Comparison of ENCODE assay signal across 28 cellular contexts in genomic region chr4:83831588-83831987, GRCh38.
DNase-seq lines count a peak whose midpoint lies in the region; ATAC-seq, FAIRE-seq and TF ChIP-seq lines count a peak whose summit lies in the region.
"Had no signal": no experiment of that assay in that cellular context is flagged by ENCODE, and none has a peak within 500 bp of the region (broad histone marks: within the 10 kb centered on the region; RNA-seq: fewer than 3 reads in every experiment).

No MANE protein-coding gene starts in this region.

- no peaks in the 10 kb centered on the region for H3K27me3 Mint-ChIP-seq in osteocyte (ENCODE audit: unreplicated experiment)
- H3K27me3 Mint-ChIP-seq: CD4-positive, alpha-beta T cell had no signal

- no peak overlapping the region for H3K4ac ChIP-seq in trophoblast cell (ENCODE audit: low read depth, low read length)

- TF ChIP-seq POLR2A in K562 (conservative IDR thresholded peaks at IDR 0.05): no peak

- no peaks in the 10 kb centered on the region for H3K4me1 Mint-ChIP-seq in osteocyte (ENCODE audit: unreplicated experiment)

- ATAC-seq in K562 (no peak), foreskin keratinocyte (peak; percentile 46)
- ATAC-seq: HepG2, Panc1 had no signal

- H4K12ac ChIP-seq in trophoblast cell (ENCODE audit: low read depth, low read length): no peak overlapping the region

- no peaks in the 10 kb centered on the region for H3K9me3 Mint-ChIP-seq in osteocyte (ENCODE audit: unreplicated experiment)
- H3K9me3 Mint-ChIP-seq: CD4-positive, alpha-beta T cell had no signal

- H3K79me1 ChIP-seq in trophoblast cell (ENCODE audit: low read length): no peaks in the 10 kb centered on the region

- CTCF ChIA-PET in K562 (lab: Yijun Ruan, JAX; ENCODE audit: low intra/inter-chr PET ratio): no interaction called here

- H3K9ac ChIP-seq in K562 (ENCODE audit: insufficient read depth in 1 of 2, low read depth in 2 of 2, low read length in 2 of 2) (no peak overlapping the region), trophoblast cell (ENCODE audit: low read length) (no peak overlapping the region)
- H3K9ac ChIP-seq: BLaER1 treated with 17β-estradiol and CSF1 and Interleukin-3, amounts not matched to agents 10 nM and 100 nM had no signal

- no peaks in the 10 kb centered on the region for H3K27me3 ChIP-seq in K562 (ENCODE audit: control insufficient read depth in 2 of 2, insufficient read depth in 2 of 2, low read length in 2 of 2)
- H3K27me3 ChIP-seq in foreskin keratinocyte: peaks cover 3% of the 10 kb centered on the region
- H3K27me3 ChIP-seq in trophoblast cell (ENCODE audit: insufficient read depth, low read length): no peaks in the 10 kb centered on the region
- H3K27me3 ChIP-seq: BLaER1 treated with 17β-estradiol and CSF1 and Interleukin-3, amounts not matched to agents 10 nM and 100 nM had no signal

- TF ChIP-seq CTCF in AG10803 (conservative IDR thresholded peaks at IDR 0.05; ENCODE audit: low read length) (no peak), K562 (IDR thresholded peaks at IDR 0.05 in 2 of 3, conservative IDR thresholded peaks at IDR 0.05 in 1 of 3; ENCODE audit: insufficient read depth in 2 of 3, low read depth in 1 of 3, low read length in 3 of 3) (no peak), foreskin keratinocyte (conservative IDR thresholded peaks at IDR 0.05) (no peak), osteocyte (IDR thresholded peaks at IDR 0.05) (no peak)

- intact Hi-C loops in K562 (cut with micrococcal nuclease): no loop called here

- no peak overlapping the region for H4K91ac ChIP-seq in trophoblast cell (ENCODE audit: low read depth, low read length)

- H3K14ac ChIP-seq in trophoblast cell (ENCODE audit: low read length): no peak overlapping the region

- no peaks in the 10 kb centered on the region; a peak in 1 of 5 replicates for H3K4me1 ChIP-seq in K562 (replicated peaks in 1 of 2; ENCODE audit: control insufficient read depth in 2 of 2, insufficient read depth in 2 of 2, low read length in 2 of 2)
- H3K4me1 ChIP-seq in foreskin keratinocyte: no peaks in the 10 kb centered on the region
- no peaks in the 10 kb centered on the region for H3K4me1 ChIP-seq in trophoblast cell (ENCODE audit: control insufficient read depth in 1 of 2, insufficient read depth in 2 of 2, low read length in 2 of 2)
- H3K4me1 ChIP-seq: BLaER1 treated with 17β-estradiol and CSF1 and Interleukin-3, amounts not matched to agents 10 nM and 100 nM had no signal

- no peak overlapping the region for H3K4me2 ChIP-seq in K562 (ENCODE audit: insufficient read depth, low read length)
- H3K4me2 ChIP-seq in trophoblast cell (ENCODE audit: low read length): no peak overlapping the region
- H3K4me2 ChIP-seq: BLaER1 treated with 17β-estradiol and CSF1 and Interleukin-3, amounts not matched to agents 10 nM and 100 nM had no signal

- H2AFZ ChIP-seq in K562 (ENCODE audit: low read depth, low read length): no peak overlapping the region
- H2AFZ ChIP-seq in trophoblast cell (ENCODE audit: insufficient read depth, low read length, poor library complexity): no peak overlapping the region

- no peaks in the 10 kb centered on the region for H3K36me3 ChIP-seq in K562 (ENCODE audit: control insufficient read depth, insufficient read depth, low read length)
- no peaks in the 10 kb centered on the region for H3K36me3 ChIP-seq in trophoblast cell (ENCODE audit: control insufficient read depth in 1 of 2, insufficient read depth in 2 of 2, low read length in 2 of 2)
- H3K36me3 ChIP-seq: BLaER1 treated with 17β-estradiol and CSF1 and Interleukin-3, amounts not matched to agents 10 nM and 100 nM had no signal

- no peaks in the 10 kb centered on the region for H3K79me2 ChIP-seq in K562 (ENCODE audit: control insufficient read depth, insufficient read depth, low read length)
- no peaks in the 10 kb centered on the region for H3K79me2 ChIP-seq in trophoblast cell (ENCODE audit: control insufficient read depth, insufficient read depth, low read length, poor library complexity)

- DNase-seq in AG10803 (ENCODE audit: low read depth) (peak; percentile 7), GM04503 (ENCODE audit: low read depth) (peak; percentile 18), K562 (ENCODE audit: extremely low read depth in 1 of 4, low spot score in 3 of 4) (no peak), foreskin keratinocyte (no peak), trophoblast cell (no peak), osteocyte (ENCODE audit: extremely low spot score, unreplicated experiment) (no peak), NCI-H1417 (lab: John Stamatoyannopoulos, UW) (no peak), kidney glomerular epithelial cell (lab: John Stamatoyannopoulos, UW) (no peak)
- DNase-seq: 8988T; ACHN; AML-193; CD4-positive, alpha-beta T cell; GDM1; Kasumi-1; NCI-H1092 treated with DMSO at 0.1 percent for 48 hours; NCI-H2029 treated with DMSO at 0.1 percent for 48 hours; NCI-H2171; NCI-H226; NCI-H510A; NCI-H69; SHP77 treated with DMSO at 0.1 percent for 48 hours had no signal

- no peak overlapping the region for H3K27ac Mint-ChIP-seq in osteocyte (ENCODE audit: unreplicated experiment)
- H3K27ac Mint-ChIP-seq: CD4-positive, alpha-beta T cell had no signal

- H3K36me3 Mint-ChIP-seq in osteocyte (ENCODE audit: unreplicated experiment): no peaks in the 10 kb centered on the region

- H3K9me3 ChIP-seq in K562 (replicated peaks; ENCODE audit: control insufficient read depth, insufficient read depth, low read depth, low read length) (no peaks in the 10 kb centered on the region), trophoblast cell (ENCODE audit: insufficient read depth, low read depth, low read length) (no peaks in the 10 kb centered on the region)
- H3K9me3 ChIP-seq: BLaER1 treated with 17β-estradiol and CSF1 and Interleukin-3, amounts not matched to agents 10 nM and 100 nM had no signal

- no peak overlapping the region for H3K4me3 Mint-ChIP-seq in osteocyte (ENCODE audit: unreplicated experiment)
- H3K4me3 Mint-ChIP-seq: CD4-positive, alpha-beta T cell had no signal

- no peak overlapping the region for H2AK5ac ChIP-seq in trophoblast cell (ENCODE audit: low read length)

- H3K9me1 ChIP-seq in K562 (ENCODE audit: control insufficient read depth, insufficient read depth, low read length): no peaks in the 10 kb centered on the region

- no TSS peak for BruUV-seq in K562 (replicated peaks; lab: Mats Ljungman, UMichigan)

- no peak overlapping the region for H2BK5ac ChIP-seq in trophoblast cell (ENCODE audit: low read depth, low read length, poor library complexity)

- no peaks in the 10 kb centered on the region for H4K20me1 ChIP-seq in K562 (replicated peaks; ENCODE audit: control insufficient read depth, insufficient read depth, low read length)
- H4K20me1 ChIP-seq: BLaER1 treated with 17β-estradiol and CSF1 and Interleukin-3, amounts not matched to agents 10 nM and 100 nM had no signal

- H3K23ac ChIP-seq in trophoblast cell (ENCODE audit: low read length): no peak overlapping the region

- no peak overlapping the region for H4K8ac ChIP-seq in trophoblast cell (ENCODE audit: low read depth, low read length)

- no peak for TF ChIP-seq RAD21 in K562 (CRISPR knock-in tag; conservative IDR thresholded peaks at IDR 0.05 in 1 of 2, IDR thresholded peaks at IDR 0.05 in 1 of 2)

- in situ Hi-C loops in K562 (cut with MboI): no loop called here

- H3K27ac ChIP-seq in K562 (ENCODE audit: extremely low read depth, low read depth, low read length) (no peak overlapping the region), foreskin keratinocyte (no peak overlapping the region), trophoblast cell (ENCODE audit: low read depth, low read length) (no peak overlapping the region)
- H3K27ac ChIP-seq: BLaER1 treated with 17β-estradiol and CSF1 and Interleukin-3, amounts not matched to agents 10 nM and 100 nM had no signal

- no peak overlapping the region for H2BK120ac ChIP-seq in trophoblast cell (ENCODE audit: insufficient read depth, low read length, poor library complexity)

- TF ChIP-seq EP300 in K562 (IDR thresholded peaks at IDR 0.05; ENCODE audit: low read length): no peak

- FAIRE-seq in K562 (lab: Jason Lieb, UNC): no peak
- FAIRE-seq: D721Med, GM12892, GM19239, H54, HepG2 had no signal

- no peak overlapping the region for H3K4me3 ChIP-seq in AG10803 (ENCODE audit: low read length)
- no peak overlapping the region for H3K4me3 ChIP-seq in K562
- H3K4me3 ChIP-seq in trophoblast cell (ENCODE audit: low read depth, low read length): no peak overlapping the region
- H3K4me3 ChIP-seq: BLaER1 treated with 17β-estradiol and CSF1 and Interleukin-3, amounts not matched to agents 10 nM and 100 nM had no signal

- POLR2A ChIA-PET in K562 (lab: Yijun Ruan, JAX): no interaction called here

- H2BK12ac ChIP-seq in trophoblast cell (ENCODE audit: low read length): no peak overlapping the region

- no peak overlapping the region for H3K18ac ChIP-seq in trophoblast cell (ENCODE audit: low read length)

TF ChIP-seq in K562, 482 proteins besides CTCF, POLR2A, EP300 and RAD21 (continues in another document):
- TF ChIP-seq KDM1A (IDR thresholded peaks at IDR 0.05) (no peak), RCOR1 (IDR thresholded peaks at IDR 0.05; ENCODE audit: borderline replicate concordance in 1 of 2, low read depth in 2 of 2, low read length in 2 of 2) (no peak), ZNF583 (CRISPR knock-in tag; IDR thresholded peaks at IDR 0.05) (no peak), MXI1 (IDR thresholded peaks at IDR 0.05; ENCODE audit: low read depth, low read length) (no peak), MTA2 (IDR thresholded peaks at IDR 0.05; ENCODE audit: low read depth) (no peak), PCBP2 (IDR thresholded peaks at IDR 0.05; ENCODE audit: low read depth, low read length, poor library complexity, severe bottlenecking) (no peak), FOSL1 (tag; conservative IDR thresholded peaks at IDR 0.05) (peak; percentile 90), MIER1 (IDR thresholded peaks at IDR 0.05; ENCODE audit: low read depth) (no peak), MEIS2 (IDR thresholded peaks at IDR 0.05; ENCODE audit: partially characterized antibody) (peak; percentile 19), KAT2B (IDR thresholded peaks at IDR 0.05; ENCODE audit: low read depth, low read length) (no peak), SP1 (CRISPR knock-in tag; IDR thresholded peaks at IDR 0.05) (no peak)

Comparison
In these comparisons a context has a peak if more than half of its experiments do, and no peak if none do; other contexts are left out.
1. DNase-seq: peak in AG10803 (single experiment) and GM04503 (single experiment); none in K562 (0 of 4), foreskin keratinocyte (0 of 2), trophoblast cell (0 of 2), osteocyte (single experiment), NCI-H1417 (0 of 3) and kidney glomerular epithelial cell (single experiment).